In genomic region chr5:80871541-80871961, GRCh38 we compare ENCODE assay signal across 12 cellular contexts.
A peak's percentile ranks its signal among the peaks of the same experiment; 100 is the strongest.
DNase-seq lines count a peak whose midpoint lies in the region; ATAC-seq and TF ChIP-seq lines count a peak whose summit lies in the region.
"Had no signal": no experiment of that assay in that cellular context is flagged by ENCODE, and none has a peak within 500 bp of the region (broad histone marks: within the 10 kb centered on the region; RNA-seq: fewer than 3 reads in every experiment).

No MANE protein-coding gene starts in this region.

- intact Hi-C loops in left cardiac atrium (cut with DNase I): no loop called here

- ATAC-seq in left cardiac atrium: no peak
- ATAC-seq in HG03280 (IDR thresholded peaks at IDR 0.05; ENCODE audit: unreplicated experiment): no peak
- ATAC-seq: T-helper 17 cell had no signal

- H3K4me3 Mint-ChIP-seq in T-helper 2 cell treated with Interferon-gamma antibody and Interleukin-4, amounts not matched to agents 5 μg/mL and 100 μg/mL, for 36 hours: no peak overlapping the region
- H3K4me3 Mint-ChIP-seq: central memory CD8-positive, alpha-beta T cell; T-helper 17 cell had no signal

- no peak overlapping the region for H3K4me3 ChIP-seq in fibroblast of mammary gland (ENCODE audit: control insufficient read depth, low read depth, low read length)
- H3K4me3 ChIP-seq: BLaER1 treated with 17β-estradiol and CSF1 and Interleukin-3, amounts not matched to agents 10 nM and 100 nM; ovary had no signal

- H3K9me3 Mint-ChIP-seq in T-helper 2 cell treated with Interferon-gamma antibody and Interleukin-4, amounts not matched to agents 5 μg/mL and 100 μg/mL, for 36 hours: no peaks in the 10 kb centered on the region
- H3K9me3 Mint-ChIP-seq: central memory CD8-positive, alpha-beta T cell had no signal

- no peak for TF ChIP-seq CTCF in fibroblast of mammary gland (conservative IDR thresholded peaks at IDR 0.05; ENCODE audit: control insufficient read depth, insufficient read depth, low read depth, low read length)

- peak; percentile 36 for DNase-seq in activated naive CD4-positive, alpha-beta T cell treated with Interleukin-2 at 50 U/mL for 16 hours
- no peak for DNase-seq in activated naive CD4-positive, alpha-beta T cell (lab: John Stamatoyannopoulos, UW)
- DNase-seq in T-helper 2 cell treated with Interferon-gamma antibody and Interleukin-4, amounts not matched to agents 5 μg/mL and 100 μg/mL, for 36 hours (ENCODE audit: low spot score): peak; percentile 57
- DNase-seq in fibroblast of mammary gland (ENCODE audit: low read depth) (peak; percentile 77), left cardiac atrium (no peak), midbrain (lab: John Stamatoyannopoulos, UW) (no peak)
- DNase-seq in stimulated activated CD8-positive, alpha-beta memory T cell treated with anti-CD3 and anti-CD28 coated beads, Interleukin-4, amount 100 ng/mL, for 48 hours: peak; percentile 70
- DNase-seq: ovary, T-helper 17 cell had no signal

- peaks cover 13% of the 10 kb centered on the region for H3K4me1 Mint-ChIP-seq in T-helper 2 cell treated with Interferon-gamma antibody and Interleukin-4, amounts not matched to agents 5 μg/mL and 100 μg/mL, for 36 hours (ENCODE audit: low read depth)
- H3K4me1 Mint-ChIP-seq: central memory CD8-positive, alpha-beta T cell; T-helper 17 cell had no signal

- no peaks in the 10 kb centered on the region for H3K27me3 Mint-ChIP-seq in T-helper 2 cell treated with Interferon-gamma antibody and Interleukin-4, amounts not matched to agents 5 μg/mL and 100 μg/mL, for 36 hours (ENCODE audit: low read depth)
- H3K27me3 Mint-ChIP-seq: central memory CD8-positive, alpha-beta T cell; T-helper 17 cell had no signal

- no peak overlapping the region for H3K27ac Mint-ChIP-seq in T-helper 2 cell treated with Interferon-gamma antibody and Interleukin-4, amounts not matched to agents 5 μg/mL and 100 μg/mL, for 36 hours
- H3K27ac Mint-ChIP-seq: T-helper 17 cell had no signal

- peaks cover 51% of the 10 kb centered on the region for H3K36me3 Mint-ChIP-seq in T-helper 2 cell treated with Interferon-gamma antibody and Interleukin-4, amounts not matched to agents 5 μg/mL and 100 μg/mL, for 36 hours (ENCODE audit: low read depth)

Comparison
In these comparisons a context has a peak if more than half of its experiments do, and no peak if none do; other contexts are left out.
1. DNase-seq: peak in activated naive CD4-positive, alpha-beta T cell treated with Interleukin-2 at 50 U/mL for 16 hours (single experiment), T-helper 2 cell treated with Interferon-gamma antibody and Interleukin-4, amounts not matched to agents 5 μg/mL and 100 μg/mL, for 36 hours (single experiment), fibroblast of mammary gland (single experiment) and stimulated activated CD8-positive, alpha-beta memory T cell treated with anti-CD3 and anti-CD28 coated beads, Interleukin-4, amount 100 ng/mL, for 48 hours (single experiment); none in activated naive CD4-positive, alpha-beta T cell (0 of 4), left cardiac atrium (single experiment) and midbrain (single experiment).